ENCODE assay signal across 1 cellular context in the genomic region with DNA sequence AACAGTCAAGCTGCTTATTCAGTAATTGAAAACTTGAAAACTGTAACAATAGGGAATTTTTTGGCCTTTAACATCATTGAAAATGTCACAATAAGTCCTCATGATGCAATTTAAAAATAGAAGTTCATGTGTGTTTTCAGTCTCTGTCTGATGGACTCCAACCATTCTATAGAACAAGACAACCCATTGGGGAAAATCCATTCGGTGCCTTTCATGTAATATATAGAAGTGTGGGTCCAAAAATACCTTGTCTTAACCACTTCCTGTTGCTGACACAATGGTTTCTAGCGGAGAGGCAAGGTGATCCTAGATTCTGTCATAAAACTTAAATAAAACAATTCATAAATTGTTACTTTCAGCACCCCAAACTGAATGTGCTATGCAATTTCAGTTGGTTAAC.
TF ChIP-seq lines count a peak whose summit lies in the region.

No MANE protein-coding gene starts in this region.

TF ChIP-seq in GM12878, 131 proteins besides CTCF, POLR2A, EP300 and RAD21 (continued from another document and continues in another):
- no peak for TF ChIP-seq E2F8 (IDR thresholded peaks at IDR 0.05; ENCODE audit: low read depth, partially characterized antibody)
- TF ChIP-seq SP1 (IDR thresholded peaks at IDR 0.05; ENCODE audit: low read depth, low read length), result no peak
- TF ChIP-seq TCF3 (IDR thresholded peaks at IDR 0.05; ENCODE audit: borderline replicate concordance, insufficient read depth, low read depth, low read length), result no peak
- no peak for TF ChIP-seq FOS (IDR thresholded peaks at IDR 0.05; ENCODE audit: borderline replicate concordance, extremely low read depth, insufficient read length)
- no peak for TF ChIP-seq CBX5 (IDR thresholded peaks at IDR 0.05; ENCODE audit: low read depth)
- TF ChIP-seq REST (IDR thresholded peaks at IDR 0.05; ENCODE audit: low read depth, low read length), result no peak
- TF ChIP-seq BRCA1 (IDR thresholded peaks at IDR 0.05; ENCODE audit: low read depth, low read length), result no peak
- TF ChIP-seq IRF3 (IDR thresholded peaks at IDR 0.05), result no peak
- TF ChIP-seq, protein P1, sequence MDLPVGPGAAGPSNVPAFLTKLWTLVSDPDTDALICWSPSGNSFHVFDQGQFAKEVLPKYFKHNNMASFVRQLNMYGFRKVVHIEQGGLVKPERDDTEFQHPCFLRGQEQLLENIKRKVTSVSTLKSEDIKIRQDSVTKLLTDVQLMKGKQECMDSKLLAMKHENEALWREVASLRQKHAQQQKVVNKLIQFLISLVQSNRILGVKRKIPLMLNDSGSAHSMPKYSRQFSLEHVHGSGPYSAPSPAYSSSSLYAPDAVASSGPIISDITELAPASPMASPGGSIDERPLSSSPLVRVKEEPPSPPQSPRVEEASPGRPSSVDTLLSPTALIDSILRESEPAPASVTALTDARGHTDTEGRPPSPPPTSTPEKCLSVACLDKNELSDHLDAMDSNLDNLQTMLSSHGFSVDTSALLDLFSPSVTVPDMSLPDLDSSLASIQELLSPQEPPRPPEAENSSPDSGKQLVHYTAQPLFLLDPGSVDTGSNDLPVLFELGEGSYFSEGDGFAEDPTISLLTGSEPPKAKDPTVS (IDR thresholded peaks at IDR 0.05; ENCODE audit: low read depth, low read length), result no peak
- TF ChIP-seq ZNF384 (IDR thresholded peaks at IDR 0.05; ENCODE audit: borderline replicate concordance, low read depth, low read length), result no peak
- TF ChIP-seq RBBP5 (conservative IDR thresholded peaks at IDR 0.05), result no peak
- peak; percentile 83 for TF ChIP-seq CREM (IDR thresholded peaks at IDR 0.05; ENCODE audit: low read depth)
- TF ChIP-seq SMC3 (IDR thresholded peaks at IDR 0.05; ENCODE audit: borderline replicate concordance, low read length), result no peak
- no peak for TF ChIP-seq PAX8 (IDR thresholded peaks at IDR 0.05)
- TF ChIP-seq STAT1 (conservative IDR thresholded peaks at IDR 0.05), result no peak
- no peak for TF ChIP-seq NKRF (conservative IDR thresholded peaks at IDR 0.05)
- TF ChIP-seq CREB1 (IDR thresholded peaks at IDR 0.05; ENCODE audit: low read depth), result peak; percentile 68; the same call in 1 of the 2 replicates
- no peak for TF ChIP-seq ZNF217 (IDR thresholded peaks at IDR 0.05)
- no peak for TF ChIP-seq EGR1 (IDR thresholded peaks at IDR 0.05; ENCODE audit: borderline replicate concordance in 1 of 2, low read depth in 2 of 2, low read length in 2 of 2)
- TF ChIP-seq SMAD5 (IDR thresholded peaks at IDR 0.05; ENCODE audit: low read depth), result no peak
- TF ChIP-seq GATAD2B (conservative IDR thresholded peaks at IDR 0.05; ENCODE audit: low read depth), result no peak
- TF ChIP-seq EZH2 (IDR thresholded peaks at IDR 0.05; ENCODE audit: borderline replicate concordance, control insufficient read depth, low read depth, low read length), result no peak
- TF ChIP-seq ZBTB4 (CRISPR knock-in tag; IDR thresholded peaks at IDR 0.05), result no peak
- no peak for TF ChIP-seq USF2 (IDR thresholded peaks at IDR 0.05; ENCODE audit: borderline replicate concordance, low read depth, low read length)
- no peak for TF ChIP-seq RAD51 (IDR thresholded peaks at IDR 0.05)
- no peak for TF ChIP-seq ZNF622 (IDR thresholded peaks at IDR 0.05)
- no peak for TF ChIP-seq SMAD1 (IDR thresholded peaks at IDR 0.05; ENCODE audit: low read depth, partially characterized antibody)
- no peak for TF ChIP-seq MYB (IDR thresholded peaks at IDR 0.05; ENCODE audit: borderline replicate concordance, low read depth, low read length)
- TF ChIP-seq SKIL (IDR thresholded peaks at IDR 0.05; ENCODE audit: low read depth, poor library complexity, severe bottlenecking), result peak; percentile 77
- TF ChIP-seq, protein P2, sequence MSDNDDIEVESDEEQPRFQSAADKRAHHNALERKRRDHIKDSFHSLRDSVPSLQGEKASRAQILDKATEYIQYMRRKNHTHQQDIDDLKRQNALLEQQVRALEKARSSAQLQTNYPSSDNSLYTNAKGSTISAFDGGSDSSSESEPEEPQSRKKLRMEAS (IDR thresholded peaks at IDR 0.05; ENCODE audit: low read depth, low read length), result no peak
- no peak for TF ChIP-seq ASH2L (IDR thresholded peaks at IDR 0.05; ENCODE audit: borderline replicate concordance, low read depth)
- TF ChIP-seq, protein P3, sequence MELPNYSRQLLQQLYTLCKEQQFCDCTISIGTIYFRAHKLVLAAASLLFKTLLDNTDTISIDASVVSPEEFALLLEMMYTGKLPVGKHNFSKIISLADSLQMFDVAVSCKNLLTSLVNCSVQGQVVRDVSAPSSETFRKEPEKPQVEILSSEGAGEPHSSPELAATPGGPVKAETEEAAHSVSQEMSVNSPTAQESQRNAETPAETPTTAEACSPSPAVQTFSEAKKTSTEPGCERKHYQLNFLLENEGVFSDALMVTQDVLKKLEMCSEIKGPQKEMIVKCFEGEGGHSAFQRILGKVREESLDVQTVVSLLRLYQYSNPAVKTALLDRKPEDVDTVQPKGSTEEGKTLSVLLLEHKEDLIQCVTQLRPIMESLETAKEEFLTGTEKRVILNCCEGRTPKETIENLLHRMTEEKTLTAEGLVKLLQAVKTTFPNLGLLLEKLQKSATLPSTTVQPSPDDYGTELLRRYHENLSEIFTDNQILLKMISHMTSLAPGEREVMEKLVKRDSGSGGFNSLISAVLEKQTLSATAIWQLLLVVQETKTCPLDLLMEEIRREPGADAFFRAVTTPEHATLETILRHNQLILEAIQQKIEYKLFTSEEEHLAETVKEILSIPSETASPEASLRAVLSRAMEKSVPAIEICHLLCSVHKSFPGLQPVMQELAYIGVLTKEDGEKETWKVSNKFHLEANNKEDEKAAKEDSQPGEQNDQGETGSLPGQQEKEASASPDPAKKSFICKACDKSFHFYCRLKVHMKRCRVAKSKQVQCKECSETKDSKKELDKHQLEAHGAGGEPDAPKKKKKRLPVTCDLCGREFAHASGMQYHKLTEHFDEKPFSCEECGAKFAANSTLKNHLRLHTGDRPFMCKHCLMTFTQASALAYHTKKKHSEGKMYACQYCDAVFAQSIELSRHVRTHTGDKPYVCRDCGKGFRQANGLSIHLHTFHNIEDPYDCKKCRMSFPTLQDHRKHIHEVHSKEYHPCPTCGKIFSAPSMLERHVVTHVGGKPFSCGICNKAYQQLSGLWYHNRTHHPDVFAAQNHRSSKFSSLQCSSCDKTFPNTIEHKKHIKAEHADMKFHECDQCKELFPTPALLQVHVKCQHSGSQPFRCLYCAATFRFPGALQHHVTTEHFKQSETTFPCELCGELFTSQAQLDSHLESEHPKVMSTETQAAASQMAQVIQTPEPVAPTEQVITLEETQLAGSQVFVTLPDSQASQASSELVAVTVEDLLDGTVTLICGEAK (IDR thresholded peaks at IDR 0.05; ENCODE audit: borderline replicate concordance), result no peak; the same call in 1 of the 2 replicates
- TF ChIP-seq JUND (IDR thresholded peaks at IDR 0.05; ENCODE audit: low read depth, low read length), result no peak
